ENCODE assay signal across 27 cellular contexts in the genomic region with DNA sequence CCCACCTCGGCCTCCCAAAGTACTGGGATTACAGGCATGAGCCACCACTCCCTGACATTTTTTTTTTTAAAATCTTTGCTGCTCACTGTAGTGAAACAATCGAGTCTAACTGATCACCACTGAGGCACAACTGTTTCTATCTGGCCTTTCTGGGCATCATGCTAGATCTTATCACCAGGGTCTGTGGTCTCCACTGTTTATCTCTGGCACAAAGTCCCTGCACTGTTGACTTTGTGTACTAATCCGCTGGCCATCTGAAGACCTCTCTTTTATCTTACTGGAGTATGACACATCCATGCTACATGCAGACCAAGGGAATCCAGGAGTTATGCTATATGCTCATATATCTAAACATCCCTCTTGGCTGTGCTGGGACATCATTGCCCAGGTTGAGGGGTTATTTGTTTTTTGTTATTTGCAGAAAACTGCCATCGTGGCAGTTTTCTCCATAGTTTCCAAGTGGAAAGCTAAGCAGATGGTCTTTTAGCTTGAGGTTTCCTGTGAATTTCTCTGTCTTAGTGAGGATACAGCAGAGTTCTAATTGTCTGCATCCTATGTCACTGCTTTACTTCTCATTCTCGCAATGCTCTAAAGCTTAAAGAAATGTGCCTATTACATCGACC.
"Had no signal": no experiment of that assay in that cellular context is flagged by ENCODE, and none has a peak within 500 bp of the region (broad histone marks: within the 10 kb centered on the region; RNA-seq: fewer than 3 reads in every experiment).

No MANE protein-coding gene starts in this region.

- H3K27ac ChIP-seq: ascending aorta, breast epithelium, VCaP had no signal

- H3K36me3 ChIP-seq: ascending aorta, breast epithelium had no signal

- H3K4me1 ChIP-seq: ascending aorta, breast epithelium had no signal

- ATAC-seq: activated CD8-positive, alpha-beta T cell treated with anti-CD3 and anti-CD28 coated beads for 36 hours; activated naive CD8-positive, alpha-beta T cell treated with anti-CD3 and anti-CD28 coated beads, Interleukin-2, amount 50 U/mL, for 24 hours had no signal

- H3K27me3 ChIP-seq: ascending aorta, breast epithelium had no signal

- H3K9me3 ChIP-seq: ascending aorta, breast epithelium had no signal

- DNase-seq: activated B cell treated with CpG ODN at 0.5 μM for 24 hours; activated CD4-positive, alpha-beta memory T cell treated with anti-CD3 and anti-CD28 coated beads for 36 hours; activated CD4-positive, alpha-beta T cell treated with anti-CD3 and anti-CD28 coated beads for 4 hours; activated CD4-positive, alpha-beta T cell treated with anti-CD3 and anti-CD28 coated beads, Interleukin-2, amount 10 ng/mL, durations not matched to agents 24 days and 14 days; activated CD4-positive, alpha-beta T cell treated with anti-CD3 and anti-CD28 coated beads, Interleukin-2, amount 50 U/mL, for 1 hour; activated CD4-positive, alpha-beta T cell treated with anti-CD3 and anti-CD28 coated beads, Interleukin-2, amount 50 U/mL, for 4 hours; activated CD4-positive, CD25-positive, alpha-beta regulatory T cell treated with anti-CD3 and anti-CD28 coated beads, Interleukin-2, amount 50 U/mL, for 72 hours; activated CD8-positive, alpha-beta memory T cell treated with anti-CD3 and anti-CD28 coated beads, Interleukin-2, amount 50 U/mL, for 48 hours; activated CD8-positive, alpha-beta T cell treated with anti-CD3 and anti-CD28 coated beads for 36 hours; activated effector memory CD4-positive, alpha-beta T cell treated with Interleukin-2 at 50 U/mL for 16 hours; activated gamma-delta T cell; activated naive CD4-positive, alpha-beta T cell treated with anti-CD3 and anti-CD28 coated beads, Interleukin-2, amount 10 ng/mL, durations not matched to agents 7 days and 5 days; activated naive CD4-positive, alpha-beta T cell treated with Interleukin-2 at 50 U/mL for 16 hours; activated naive CD8-positive, alpha-beta T cell treated with anti-CD3 and anti-CD28 coated beads, Interleukin-2, amount 10 ng/mL, durations not matched to agents 7 days and 5 days; activated naive CD8-positive, alpha-beta T cell treated with anti-CD3 and anti-CD28 coated beads, Interleukin-2, amount 50 U/mL, for 24 hours; activated T-cell treated with anti-CD3 and anti-CD28 coated beads, Interleukin-2, amount 50 U/mL, for 24 hours; activated T-cell treated with anti-CD3 and anti-CD28 coated beads, Interleukin-2, amount 50 U/mL, for 48 hours; amygdala; anterior cingulate cortex; central memory CD4-positive, alpha-beta T cell; T-helper 2 cell; T-helper 9 cell had no signal

- FAIRE-seq: colon, TTC549 had no signal

- H3K4me3 ChIP-seq: ascending aorta, breast epithelium had no signal
